Comparison of ENCODE assay signal across 14 cellular contexts in genomic region chr7:39535064-39535463, GRCh38.
"Had no signal": no experiment of that assay in that cellular context is flagged by ENCODE, and none has a peak within 500 bp of the region (broad histone marks: within the 10 kb centered on the region; RNA-seq: fewer than 3 reads in every experiment).

No MANE protein-coding gene starts in this region.

- H3K36me3 Mint-ChIP-seq: natural killer cell treated with Interleukin-12 subunit alpha and Interleukin-12 subunit beta and Interleukin-15 and Interleukin-18, amount 100 ng/mL, for 72 hours; neural progenitor cell had no signal

- H3K4me3 ChIP-seq: neural progenitor cell, ovary, upper lobe of left lung, uterus had no signal

- H2AFZ ChIP-seq: neural progenitor cell had no signal

- H3K27ac Mint-ChIP-seq: dendritic cell treated with granulocyte-macrophage colony-stimulating factor and Interleukin-4, amounts not matched to agents 40 ng/mL and 50 ng/mL, for 4 days; effector memory CD8-positive, alpha-beta T cell; natural killer cell treated with Interleukin-12 subunit alpha and Interleukin-12 subunit beta and Interleukin-15 and Interleukin-18, amount 100 ng/mL, for 72 hours; neural progenitor cell had no signal

- H3K27ac ChIP-seq: neural progenitor cell, ovary, upper lobe of left lung, uterus had no signal

- H3K4me2 ChIP-seq: neural progenitor cell had no signal

- H3K9ac ChIP-seq: neural progenitor cell had no signal

- ATAC-seq: effector memory CD8-positive, alpha-beta T cell; natural killer cell treated with Interleukin-12 subunit alpha and Interleukin-12 subunit beta and Interleukin-15 and Interleukin-18, amount 100 ng/mL, for 72 hours; sciatic nerve had no signal

- H3K9me3 Mint-ChIP-seq: central memory CD8-positive, alpha-beta T cell; dendritic cell treated with granulocyte-macrophage colony-stimulating factor and Interleukin-4, amounts not matched to agents 40 ng/mL and 50 ng/mL, for 4 days; effector memory CD8-positive, alpha-beta T cell; natural killer cell treated with Interleukin-12 subunit alpha and Interleukin-12 subunit beta and Interleukin-15 and Interleukin-18, amount 100 ng/mL, for 72 hours; neural progenitor cell had no signal

- H3K4me3 Mint-ChIP-seq: central memory CD8-positive, alpha-beta T cell; dendritic cell treated with granulocyte-macrophage colony-stimulating factor and Interleukin-4, amounts not matched to agents 40 ng/mL and 50 ng/mL, for 4 days; effector memory CD8-positive, alpha-beta T cell; natural killer cell treated with Interleukin-12 subunit alpha and Interleukin-12 subunit beta and Interleukin-15 and Interleukin-18, amount 100 ng/mL, for 72 hours; neural progenitor cell had no signal

- H3K9me3 ChIP-seq: ovary, upper lobe of left lung, uterus had no signal

- H3K36me3 ChIP-seq: neural progenitor cell, ovary, upper lobe of left lung, uterus had no signal

- H3K27me3 ChIP-seq: neural progenitor cell, ovary, upper lobe of left lung, uterus had no signal

- H3K4me1 ChIP-seq: uterus had no signal

- H3K4me1 Mint-ChIP-seq: central memory CD8-positive, alpha-beta T cell had no signal

- DNase-seq: effector memory CD8-positive, alpha-beta T cell; head of caudate nucleus; hippocampal formation; nucleus accumbens; ovary; stimulated activated CD4-positive, alpha-beta T cell treated with anti-CD3 and anti-CD28 coated beads, Interleukin-2, amount 100 ng/mL, for 24 hours; stimulated activated naive CD4-positive, alpha-beta T cell treated with Interleukin-2 at 50 U/mL for 16 hours; upper lobe of left lung; uterus had no signal
